In genomic region chr10:79326361-79327089, GRCh38 we compare ENCODE assay signal across 31 cellular contexts.
"Had no signal": no experiment of that assay in that cellular context is flagged by ENCODE, and none has a peak within 500 bp of the region (broad histone marks: within the 10 kb centered on the region; RNA-seq: fewer than 3 reads in every experiment).

No MANE protein-coding gene starts in this region.

- H3K4me1 Mint-ChIP-seq: WTC11 had no signal

- H3K4me3 ChIP-seq: esophagus muscularis mucosa, heart left ventricle, pancreas, psoas muscle, stomach, thyroid gland had no signal

- ATAC-seq: activated T-cell treated with anti-CD3 and anti-CD28 coated beads, Interleukin-2, amount 50 U/mL, for 4 hours; activated T-helper 17 cell treated with anti-CD3 and anti-CD28 coated beads, Interleukin-2, amount 50 U/mL, for 72 hours; foreskin keratinocyte; heart left ventricle; left colon; pancreas; psoas muscle; stimulated activated naive B cell treated with anti-CD40 and anti-IgM and Interleukin-4, amounts not matched to agents 10 μg/mL and 1 μg/mL and 100 μg/mL, for 72 hours; T-helper 17 cell; WTC11 had no signal

- DNase-seq: activated CD4-positive, alpha-beta memory T cell treated with anti-CD3 and anti-CD28 coated beads, Interleukin-2, amount 10 ng/mL, durations not matched to agents 7 days and 5 days; activated CD4-positive, alpha-beta T cell treated with anti-CD3 and anti-CD28 coated beads for 1 hour; activated CD4-positive, alpha-beta T cell treated with anti-CD3 and anti-CD28 coated beads, Interleukin-2, amount 10 ng/mL, durations not matched to agents 7 days and 5 days; activated CD8-positive, alpha-beta memory T cell treated with anti-CD3 and anti-CD28 coated beads, Interleukin-2, amount 50 U/mL, for 48 hours; activated gamma-delta T cell treated with Interleukin-2 at 50 U/mL for 16 hours; activated naive CD4-positive, alpha-beta T cell treated with anti-CD3 and anti-CD28 coated beads, Interleukin-2, amount 50 U/mL, for 16 hours; activated T-cell treated with anti-CD3 and anti-CD28 coated beads, Interleukin-2, amount 50 U/mL, for 4 hours; amniotic stem cell; dermis blood vessel endothelial cell; effector CD4-positive, alpha-beta T cell; foreskin keratinocyte; hypothalamus; immature natural killer cell; left colon; mammary epithelial cell; nephron progenitor cell; nucleus accumbens; psoas muscle; stimulated activated CD4-positive, alpha-beta T cell treated with anti-CD3 and anti-CD28 coated beads, Interleukin-15, amount 100 ng/mL, for 24 hours; stimulated activated CD4-positive, alpha-beta T cell treated with anti-CD3 and anti-CD28 coated beads, Interleukin-2, amount 100 ng/mL, for 24 hours; stimulated activated naive B cell treated with anti-CD40 and anti-IgM and Interleukin-4, amounts not matched to agents 10 μg/mL and 1 μg/mL and 100 μg/mL, for 72 hours; stomach; T-helper 17 cell; thyroid gland had no signal

- H3K4me3 Mint-ChIP-seq: activated CD4-positive, alpha-beta memory T cell treated with anti-CD3 and anti-CD28 coated beads, Interleukin-2, amount 10 ng/mL, durations not matched to agents 7 days and 5 days; activated CD4-positive, alpha-beta T cell treated with anti-CD3 and anti-CD28 coated beads, Interleukin-2, amount 10 ng/mL, durations not matched to agents 7 days and 5 days; activated T-cell treated with anti-CD3 and anti-CD28 coated beads, Interleukin-2, amount 50 U/mL, for 4 hours; activated T-helper 17 cell treated with anti-CD3 and anti-CD28 coated beads, Interleukin-2, amount 50 U/mL, for 72 hours; immature natural killer cell; nephron progenitor cell; stimulated activated naive B cell treated with anti-CD40 and anti-IgM and Interleukin-4, amounts not matched to agents 10 μg/mL and 1 μg/mL and 100 μg/mL, for 72 hours; T-helper 17 cell; WTC11 had no signal

- H3K27ac ChIP-seq: esophagus muscularis mucosa, foreskin keratinocyte, heart left ventricle, pancreas, psoas muscle, stomach, thyroid gland had no signal

- H3K36me3 Mint-ChIP-seq: immature natural killer cell; stimulated activated naive B cell treated with anti-CD40 and anti-IgM and Interleukin-4, amounts not matched to agents 10 μg/mL and 1 μg/mL and 100 μg/mL, for 72 hours; WTC11 had no signal

- H3K36me3 ChIP-seq: esophagus muscularis mucosa, heart left ventricle, pancreas, stomach, thyroid gland had no signal

- H3K4me1 ChIP-seq: pancreas, psoas muscle had no signal

- H3K9me3 Mint-ChIP-seq: activated CD4-positive, alpha-beta memory T cell treated with anti-CD3 and anti-CD28 coated beads, Interleukin-2, amount 10 ng/mL, durations not matched to agents 7 days and 5 days; activated CD4-positive, alpha-beta T cell treated with anti-CD3 and anti-CD28 coated beads, Interleukin-2, amount 10 ng/mL, durations not matched to agents 7 days and 5 days; activated T-cell treated with anti-CD3 and anti-CD28 coated beads, Interleukin-2, amount 50 U/mL, for 4 hours; activated T-helper 17 cell treated with anti-CD3 and anti-CD28 coated beads, Interleukin-2, amount 50 U/mL, for 72 hours; immature natural killer cell; nephron progenitor cell; stimulated activated naive B cell treated with anti-CD40 and anti-IgM and Interleukin-4, amounts not matched to agents 10 μg/mL and 1 μg/mL and 100 μg/mL, for 72 hours; WTC11 had no signal

- H3K9me3 ChIP-seq: esophagus muscularis mucosa, heart left ventricle, pancreas, psoas muscle, stomach, thyroid gland had no signal

- FAIRE-seq: colon, kidney, pancreas had no signal

- H3K27me3 Mint-ChIP-seq: activated CD4-positive, alpha-beta memory T cell treated with anti-CD3 and anti-CD28 coated beads, Interleukin-2, amount 10 ng/mL, durations not matched to agents 7 days and 5 days; activated CD4-positive, alpha-beta T cell treated with anti-CD3 and anti-CD28 coated beads, Interleukin-2, amount 10 ng/mL, durations not matched to agents 7 days and 5 days; activated T-helper 17 cell treated with anti-CD3 and anti-CD28 coated beads, Interleukin-2, amount 50 U/mL, for 72 hours; stimulated activated naive B cell treated with anti-CD40 and anti-IgM and Interleukin-4, amounts not matched to agents 10 μg/mL and 1 μg/mL and 100 μg/mL, for 72 hours; T-helper 17 cell had no signal

- H3K27ac Mint-ChIP-seq: activated CD4-positive, alpha-beta memory T cell treated with anti-CD3 and anti-CD28 coated beads, Interleukin-2, amount 10 ng/mL, durations not matched to agents 7 days and 5 days; activated CD4-positive, alpha-beta T cell treated with anti-CD3 and anti-CD28 coated beads, Interleukin-2, amount 10 ng/mL, durations not matched to agents 7 days and 5 days; immature natural killer cell; nephron progenitor cell; T-helper 17 cell; WTC11 had no signal

- H3K27me3 ChIP-seq: esophagus muscularis mucosa, foreskin keratinocyte, heart left ventricle, pancreas, stomach, thyroid gland had no signal
